ENCODE assay signal across 1 cellular context in the genomic region with DNA sequence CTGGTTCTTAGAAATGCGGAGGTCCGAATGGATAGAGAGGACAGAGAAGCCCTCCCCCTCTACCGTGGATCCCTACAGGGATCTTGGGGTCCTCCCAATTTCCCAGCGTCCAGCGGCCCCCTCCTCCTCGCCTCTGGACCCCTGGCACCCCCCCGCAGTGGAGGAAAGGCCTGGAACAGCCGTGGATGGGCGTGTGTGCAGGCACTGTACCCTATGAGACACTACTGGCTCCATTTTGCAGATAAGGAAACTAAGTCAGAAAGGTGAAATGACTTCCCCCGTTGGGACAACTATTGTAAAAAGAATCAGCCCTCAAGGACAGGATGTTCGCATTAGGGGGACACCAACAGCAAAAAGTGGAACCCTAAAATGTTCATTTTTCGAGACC.
TF ChIP-seq lines count a peak whose summit lies in the region.

No MANE protein-coding gene starts in this region.

TF ChIP-seq in H1, 55 proteins besides CTCF, POLR2A, EP300 and RAD21 (continued from another document):
- TF ChIP-seq, protein P1, sequence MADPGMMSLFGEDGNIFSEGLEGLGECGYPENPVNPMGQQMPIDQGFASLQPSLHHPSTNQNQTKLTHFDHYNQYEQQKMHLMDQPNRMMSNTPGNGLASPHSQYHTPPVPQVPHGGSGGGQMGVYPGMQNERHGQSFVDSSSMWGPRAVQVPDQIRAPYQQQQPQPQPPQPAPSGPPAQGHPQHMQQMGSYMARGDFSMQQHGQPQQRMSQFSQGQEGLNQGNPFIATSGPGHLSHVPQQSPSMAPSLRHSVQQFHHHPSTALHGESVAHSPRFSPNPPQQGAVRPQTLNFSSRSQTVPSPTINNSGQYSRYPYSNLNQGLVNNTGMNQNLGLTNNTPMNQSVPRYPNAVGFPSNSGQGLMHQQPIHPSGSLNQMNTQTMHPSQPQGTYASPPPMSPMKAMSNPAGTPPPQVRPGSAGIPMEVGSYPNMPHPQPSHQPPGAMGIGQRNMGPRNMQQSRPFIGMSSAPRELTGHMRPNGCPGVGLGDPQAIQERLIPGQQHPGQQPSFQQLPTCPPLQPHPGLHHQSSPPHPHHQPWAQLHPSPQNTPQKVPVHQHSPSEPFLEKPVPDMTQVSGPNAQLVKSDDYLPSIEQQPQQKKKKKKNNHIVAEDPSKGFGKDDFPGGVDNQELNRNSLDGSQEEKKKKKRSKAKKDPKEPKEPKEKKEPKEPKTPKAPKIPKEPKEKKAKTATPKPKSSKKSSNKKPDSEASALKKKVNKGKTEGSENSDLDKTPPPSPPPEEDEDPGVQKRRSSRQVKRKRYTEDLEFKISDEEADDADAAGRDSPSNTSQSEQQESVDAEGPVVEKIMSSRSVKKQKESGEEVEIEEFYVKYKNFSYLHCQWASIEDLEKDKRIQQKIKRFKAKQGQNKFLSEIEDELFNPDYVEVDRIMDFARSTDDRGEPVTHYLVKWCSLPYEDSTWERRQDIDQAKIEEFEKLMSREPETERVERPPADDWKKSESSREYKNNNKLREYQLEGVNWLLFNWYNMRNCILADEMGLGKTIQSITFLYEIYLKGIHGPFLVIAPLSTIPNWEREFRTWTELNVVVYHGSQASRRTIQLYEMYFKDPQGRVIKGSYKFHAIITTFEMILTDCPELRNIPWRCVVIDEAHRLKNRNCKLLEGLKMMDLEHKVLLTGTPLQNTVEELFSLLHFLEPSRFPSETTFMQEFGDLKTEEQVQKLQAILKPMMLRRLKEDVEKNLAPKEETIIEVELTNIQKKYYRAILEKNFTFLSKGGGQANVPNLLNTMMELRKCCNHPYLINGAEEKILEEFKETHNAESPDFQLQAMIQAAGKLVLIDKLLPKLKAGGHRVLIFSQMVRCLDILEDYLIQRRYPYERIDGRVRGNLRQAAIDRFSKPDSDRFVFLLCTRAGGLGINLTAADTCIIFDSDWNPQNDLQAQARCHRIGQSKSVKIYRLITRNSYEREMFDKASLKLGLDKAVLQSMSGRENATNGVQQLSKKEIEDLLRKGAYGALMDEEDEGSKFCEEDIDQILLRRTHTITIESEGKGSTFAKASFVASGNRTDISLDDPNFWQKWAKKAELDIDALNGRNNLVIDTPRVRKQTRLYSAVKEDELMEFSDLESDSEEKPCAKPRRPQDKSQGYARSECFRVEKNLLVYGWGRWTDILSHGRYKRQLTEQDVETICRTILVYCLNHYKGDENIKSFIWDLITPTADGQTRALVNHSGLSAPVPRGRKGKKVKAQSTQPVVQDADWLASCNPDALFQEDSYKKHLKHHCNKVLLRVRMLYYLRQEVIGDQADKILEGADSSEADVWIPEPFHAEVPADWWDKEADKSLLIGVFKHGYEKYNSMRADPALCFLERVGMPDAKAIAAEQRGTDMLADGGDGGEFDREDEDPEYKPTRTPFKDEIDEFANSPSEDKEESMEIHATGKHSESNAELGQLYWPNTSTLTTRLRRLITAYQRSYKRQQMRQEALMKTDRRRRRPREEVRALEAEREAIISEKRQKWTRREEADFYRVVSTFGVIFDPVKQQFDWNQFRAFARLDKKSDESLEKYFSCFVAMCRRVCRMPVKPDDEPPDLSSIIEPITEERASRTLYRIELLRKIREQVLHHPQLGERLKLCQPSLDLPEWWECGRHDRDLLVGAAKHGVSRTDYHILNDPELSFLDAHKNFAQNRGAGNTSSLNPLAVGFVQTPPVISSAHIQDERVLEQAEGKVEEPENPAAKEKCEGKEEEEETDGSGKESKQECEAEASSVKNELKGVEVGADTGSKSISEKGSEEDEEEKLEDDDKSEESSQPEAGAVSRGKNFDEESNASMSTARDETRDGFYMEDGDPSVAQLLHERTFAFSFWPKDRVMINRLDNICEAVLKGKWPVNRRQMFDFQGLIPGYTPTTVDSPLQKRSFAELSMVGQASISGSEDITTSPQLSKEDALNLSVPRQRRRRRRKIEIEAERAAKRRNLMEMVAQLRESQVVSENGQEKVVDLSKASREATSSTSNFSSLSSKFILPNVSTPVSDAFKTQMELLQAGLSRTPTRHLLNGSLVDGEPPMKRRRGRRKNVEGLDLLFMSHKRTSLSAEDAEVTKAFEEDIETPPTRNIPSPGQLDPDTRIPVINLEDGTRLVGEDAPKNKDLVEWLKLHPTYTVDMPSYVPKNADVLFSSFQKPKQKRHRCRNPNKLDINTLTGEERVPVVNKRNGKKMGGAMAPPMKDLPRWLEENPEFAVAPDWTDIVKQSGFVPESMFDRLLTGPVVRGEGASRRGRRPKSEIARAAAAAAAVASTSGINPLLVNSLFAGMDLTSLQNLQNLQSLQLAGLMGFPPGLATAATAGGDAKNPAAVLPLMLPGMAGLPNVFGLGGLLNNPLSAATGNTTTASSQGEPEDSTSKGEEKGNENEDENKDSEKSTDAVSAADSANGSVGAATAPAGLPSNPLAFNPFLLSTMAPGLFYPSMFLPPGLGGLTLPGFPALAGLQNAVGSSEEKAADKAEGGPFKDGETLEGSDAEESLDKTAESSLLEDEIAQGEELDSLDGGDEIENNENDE (IDR thresholded peaks at IDR 0.05; ENCODE audit: insufficient replicate concordance, low read length): no peak
- TF ChIP-seq RBBP5 (IDR thresholded peaks at IDR 0.05; ENCODE audit: borderline replicate concordance, low read depth, low read length) (no peak), ASH2L (IDR thresholded peaks at IDR 0.05; ENCODE audit: low read length) (no peak), EZH2 (IDR thresholded peaks at IDR 0.05; ENCODE audit: low read depth, low read length, severe bottlenecking) (peak; percentile 30), HDAC6 (IDR thresholded peaks at IDR 0.05; ENCODE audit: low read depth, low read length) (no peak), SIX5 (IDR thresholded peaks at IDR 0.05; ENCODE audit: low read depth, low read length) (no peak)
- TF ChIP-seq, protein P2, sequence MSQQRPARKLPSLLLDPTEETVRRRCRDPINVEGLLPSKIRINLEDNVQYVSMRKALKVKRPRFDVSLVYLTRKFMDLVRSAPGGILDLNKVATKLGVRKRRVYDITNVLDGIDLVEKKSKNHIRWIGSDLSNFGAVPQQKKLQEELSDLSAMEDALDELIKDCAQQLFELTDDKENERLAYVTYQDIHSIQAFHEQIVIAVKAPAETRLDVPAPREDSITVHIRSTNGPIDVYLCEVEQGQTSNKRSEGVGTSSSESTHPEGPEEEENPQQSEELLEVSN (IDR thresholded peaks at IDR 0.05): no peak; the same call in 1 of the 2 replicates
- TF ChIP-seq, protein P3, sequence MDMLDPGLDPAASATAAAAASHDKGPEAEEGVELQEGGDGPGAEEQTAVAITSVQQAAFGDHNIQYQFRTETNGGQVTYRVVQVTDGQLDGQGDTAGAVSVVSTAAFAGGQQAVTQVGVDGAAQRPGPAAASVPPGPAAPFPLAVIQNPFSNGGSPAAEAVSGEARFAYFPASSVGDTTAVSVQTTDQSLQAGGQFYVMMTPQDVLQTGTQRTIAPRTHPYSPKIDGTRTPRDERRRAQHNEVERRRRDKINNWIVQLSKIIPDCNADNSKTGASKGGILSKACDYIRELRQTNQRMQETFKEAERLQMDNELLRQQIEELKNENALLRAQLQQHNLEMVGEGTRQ (IDR thresholded peaks at IDR 0.05; ENCODE audit: low read length): no peak
